Comparison of ENCODE assay signal across 14 cellular contexts in the genomic region with DNA sequence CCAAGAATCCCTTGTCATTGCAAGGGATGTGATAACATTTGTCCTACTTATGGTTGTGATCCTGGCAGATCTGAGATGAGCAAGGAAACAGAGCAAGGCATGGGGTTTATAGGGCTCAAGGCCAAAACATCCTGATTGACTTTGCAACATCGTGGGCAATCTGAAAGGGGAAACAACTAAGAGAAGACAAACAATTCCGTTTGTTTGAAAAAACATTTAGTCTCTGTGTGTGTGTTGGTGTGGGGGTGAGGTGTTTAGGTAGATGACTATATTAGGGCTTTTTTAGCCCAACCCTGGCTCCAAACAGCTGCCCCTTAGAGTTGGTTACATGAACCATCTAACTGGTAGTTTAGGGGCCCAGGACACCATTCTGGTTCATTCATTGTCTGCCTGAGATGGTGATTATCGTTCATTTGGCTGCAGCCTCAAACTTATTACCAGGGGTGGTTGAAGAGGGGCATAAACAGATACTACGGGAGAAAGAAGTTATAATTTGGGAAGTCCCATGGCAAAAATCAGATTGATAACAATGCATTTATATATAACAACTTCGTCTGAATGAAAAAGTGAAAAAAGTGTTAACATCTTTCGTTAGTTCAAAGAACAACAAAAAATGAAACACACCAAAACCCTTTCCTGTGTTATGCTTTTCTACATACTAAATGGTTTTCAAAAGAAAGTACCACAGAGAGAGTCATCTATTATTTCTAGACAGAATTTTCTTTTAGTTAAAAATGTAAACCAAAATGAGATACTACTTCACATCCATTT. TPM values are rescaled to one million over a fixed set of nuclear protein-coding genes. Genes with fewer than 3 reads are reported as not detected.
DNase-seq lines count a peak whose midpoint lies in the region; ATAC-seq and TF ChIP-seq lines count a peak whose summit lies in the region.
"Had no signal": no experiment of that assay in that cellular context is flagged by ENCODE, and none has a peak within 500 bp of the region (broad histone marks: within the 10 kb centered on the region; RNA-seq: fewer than 3 reads in every experiment).

No MANE protein-coding gene starts in this region.

- CTCF ChIA-PET in CD4-positive, alpha-beta T cell (lab: Charles Lee), result interaction anchor here (1.5 to 1.8 kb wide), 2 partner anchors 13 to 15 kb away, joined by 3 to 4 read pairs; no protein-coding TSS in a partner anchor

- no peak for TF ChIP-seq CTCF in CD4-positive, alpha-beta T cell (IDR thresholded peaks at IDR 0.05)
- TF ChIP-seq CTCF in HL-60 (IDR thresholded peaks at IDR 0.05; ENCODE audit: insufficient read depth, low read length) (no peak), natural killer cell (IDR thresholded peaks at IDR 0.05) (no peak)

- ATAC-seq in CD4-positive, alpha-beta T cell (ENCODE audit: poor library complexity), result no peak
- peak; percentile 15 to 45 (median 16) for ATAC-seq in natural killer cell

- no peaks in the 10 kb centered on the region for H3K27me3 Mint-ChIP-seq in CD4-positive, alpha-beta T cell
- H3K27me3 Mint-ChIP-seq in activated T-helper 2 cell treated with anti-CD3 and anti-CD28 coated beads, Interferon-gamma antibody, Interleukin-2, Interleukin-4, amounts not matched to agents 10 μg/mL and 5 μg/mL and 100 μg/mL, durations not matched to agents 14 hours and 24 hours and 36 hours (ENCODE audit: low read depth), result no peaks in the 10 kb centered on the region
- H3K27me3 Mint-ChIP-seq in natural killer cell (ENCODE audit: low read depth in 2 of 2), result no peaks in the 10 kb centered on the region
- H3K27me3 Mint-ChIP-seq: memory B cell had no signal

- DNase-seq in CD4-positive, alpha-beta T cell, result no peak
- DNase-seq in HL-60 (ENCODE audit: low read depth in 1 of 2, low spot score in 1 of 2), result no peak
- no peak for DNase-seq in activated T-helper 2 cell treated with anti-CD3 and anti-CD28 coated beads, Interferon-gamma antibody, Interleukin-2, Interleukin-4, amounts not matched to agents 10 μg/mL and 5 μg/mL and 100 μg/mL, durations not matched to agents 14 hours and 24 hours and 36 hours (ENCODE audit: low spot score)
- DNase-seq in natural killer cell, result no peak
- no peak for DNase-seq in RPMI8226
- no peak for DNase-seq in middle frontal gyrus (ENCODE audit: extremely low spot score, low spot score)
- DNase-seq in SIG-M5 treated with dmso at 0.1 percent for 504 hours (lab: John Stamatoyannopoulos, UW; ENCODE audit: unreplicated experiment), result no peak
- DNase-seq: activated CD4-positive, alpha-beta T cell treated with anti-CD3 and anti-CD28 coated beads, Interleukin-2, amount 50 U/mL, for 1 hour; activated gamma-delta T cell treated with Interleukin-2 at 50 U/mL for 16 hours; HCEC 1CT; NCI-H1694 treated with DMSO at 0.1 percent for 48 hours; Right ventricle myocardium superior had no signal

- H3K36me3 Mint-ChIP-seq in CD4-positive, alpha-beta T cell (ENCODE audit: low read depth), result no peaks in the 10 kb centered on the region
- H3K36me3 Mint-ChIP-seq in activated T-helper 2 cell treated with anti-CD3 and anti-CD28 coated beads, Interferon-gamma antibody, Interleukin-2, Interleukin-4, amounts not matched to agents 10 μg/mL and 5 μg/mL and 100 μg/mL, durations not matched to agents 14 hours and 24 hours and 36 hours (ENCODE audit: low read depth), result no peaks in the 10 kb centered on the region
- H3K36me3 Mint-ChIP-seq in natural killer cell, result no peaks in the 10 kb centered on the region
- H3K36me3 Mint-ChIP-seq: memory B cell had no signal

- intact Hi-C loops in CD4-positive, alpha-beta T cell (cut with DNase I, micrococcal nuclease), result loop anchor here (1.0 to 10.0 kb wide), 4 partner anchors 34 to 1201 kb away; no protein-coding TSS in a partner anchor
- intact Hi-C loops in activated T-helper 2 cell treated with anti-CD3 and anti-CD28 coated beads, Interferon-gamma antibody, Interleukin-2, Interleukin-4, amounts not matched to agents 10 μg/mL and 5 μg/mL and 100 μg/mL, durations not matched to agents 14 hours and 24 hours and 36 hours (cut with micrococcal nuclease), result loop anchor here (1.0 to 10.0 kb wide), 3 partner anchors 12 to 1544 kb away; a partner anchor contains a TSS
- intact Hi-C loops in natural killer cell (cut with micrococcal nuclease), result loop anchor here (2.0 kb wide), 1 partner anchor 61 kb away; no protein-coding TSS in a partner anchor

- peak overlapping the region; percentile 96 for H3K27ac Mint-ChIP-seq in CD4-positive, alpha-beta T cell
- H3K27ac Mint-ChIP-seq in activated T-helper 2 cell treated with anti-CD3 and anti-CD28 coated beads, Interferon-gamma antibody, Interleukin-2, Interleukin-4, amounts not matched to agents 10 μg/mL and 5 μg/mL and 100 μg/mL, durations not matched to agents 14 hours and 24 hours and 36 hours, result peak overlapping the region; percentile 94
- peak overlapping the region; percentile 84 to 96 for H3K27ac Mint-ChIP-seq in natural killer cell

- no peak overlapping the region for H3K4me3 ChIP-seq in HL-60 (replicated peaks; ENCODE audit: insufficient read depth, low read length)

- H3K4me1 Mint-ChIP-seq in CD4-positive, alpha-beta T cell (ENCODE audit: low read depth), result peaks cover 96% of the 10 kb centered on the region
- peaks cover 81% of the 10 kb centered on the region for H3K4me1 Mint-ChIP-seq in activated T-helper 2 cell treated with anti-CD3 and anti-CD28 coated beads, Interferon-gamma antibody, Interleukin-2, Interleukin-4, amounts not matched to agents 10 μg/mL and 5 μg/mL and 100 μg/mL, durations not matched to agents 14 hours and 24 hours and 36 hours (ENCODE audit: low read depth)
- peaks cover 86 to 87% of the 10 kb centered on the region in 2 donors for H3K4me1 Mint-ChIP-seq in natural killer cell
- H3K4me1 Mint-ChIP-seq: neural crest cell had no signal

- H3K9me3 ChIP-seq in CD4-positive, alpha-beta T cell (ENCODE audit: control insufficient read depth, low read length), result no peaks in the 10 kb centered on the region

- peak overlapping the region; percentile 85 for H3K4me3 Mint-ChIP-seq in CD4-positive, alpha-beta T cell
- H3K4me3 Mint-ChIP-seq in activated T-helper 2 cell treated with anti-CD3 and anti-CD28 coated beads, Interferon-gamma antibody, Interleukin-2, Interleukin-4, amounts not matched to agents 10 μg/mL and 5 μg/mL and 100 μg/mL, durations not matched to agents 14 hours and 24 hours and 36 hours (ENCODE audit: low read depth), result peak overlapping the region; percentile 71
- H3K4me3 Mint-ChIP-seq in natural killer cell, result peak overlapping the region; percentile 90
- H3K4me3 Mint-ChIP-seq: memory B cell, neural crest cell had no signal

- POLR2A ChIA-PET in CD4-positive, alpha-beta T cell (lab: Charles Lee), result interaction anchor here (0.6 to 7.3 kb wide), 6 partner anchors 11 to 61 kb away, joined by 3 to 209 read pairs (median 38); no protein-coding TSS in a partner anchor

- H3K9me3 Mint-ChIP-seq in CD4-positive, alpha-beta T cell, result no peaks in the 10 kb centered on the region
- no peaks in the 10 kb centered on the region for H3K9me3 Mint-ChIP-seq in activated T-helper 2 cell treated with anti-CD3 and anti-CD28 coated beads, Interferon-gamma antibody, Interleukin-2, Interleukin-4, amounts not matched to agents 10 μg/mL and 5 μg/mL and 100 μg/mL, durations not matched to agents 14 hours and 24 hours and 36 hours
- H3K9me3 Mint-ChIP-seq in natural killer cell, result no peaks in the 10 kb centered on the region
- H3K9me3 Mint-ChIP-seq: memory B cell, neural crest cell had no signal

- peak overlapping the region; percentile 82 for H3K27ac ChIP-seq in CD4-positive, alpha-beta T cell (ENCODE audit: low read depth, low read length)
- 0 out of 2 replicates have a peak overlapping the region, but pooled peaks have one; percentile 15 for H3K27ac ChIP-seq in HL-60 (replicated peaks)

- H3K27me3 ChIP-seq in CD4-positive, alpha-beta T cell (ENCODE audit: control insufficient read depth, insufficient read depth, low read length), result no peaks in the 10 kb centered on the region
- H3K27me3 ChIP-seq in HL-60 (ENCODE audit: insufficient read depth, poor library complexity, severe bottlenecking), result no peaks in the 10 kb centered on the region

RNA-seq across cellular contexts. Expression of a gene that starts 5.7 kb away (rescaled TPM):
- 100 to 1,000 TPM; 478 to 497 TPM for total RNA-seq in CD4-positive, alpha-beta T cell
- total RNA-seq in activated T-helper 2 cell treated with anti-CD3 and anti-CD28 coated beads, Interferon-gamma antibody, Interleukin-2, Interleukin-4, amounts not matched to agents 10 μg/mL and 5 μg/mL and 100 μg/mL, durations not matched to agents 14 hours and 24 hours and 36 hours, result 66.4 and 70.7 TPM in 2 replicates
- total RNA-seq in natural killer cell, result 100 to 1,000 TPM; 277 to 340 (median 295) TPM
- total RNA-seq: neural crest cell had no signal
